Comparison of ENCODE assay signal across 28 cellular contexts in genomic region chr9:100478192-100478591, GRCh38. TPM values are rescaled to one million over a fixed set of nuclear protein-coding genes. Genes with fewer than 3 reads are reported as not detected.
"Had no signal": no experiment of that assay in that cellular context is flagged by ENCODE, and none has a peak within 500 bp of the region (broad histone marks: within the 10 kb centered on the region; RNA-seq: fewer than 3 reads in every experiment).

No MANE protein-coding gene starts in this region.

- H3K4me1 ChIP-seq: colonic mucosa had no signal

- FAIRE-seq: frontal cortex had no signal

- H3K4me3 ChIP-seq: adrenal gland, body of pancreas, colonic mucosa had no signal

- H3K27me3 ChIP-seq: adrenal gland had no signal

- H3K27ac ChIP-seq: adrenal gland, body of pancreas, colonic mucosa had no signal

- H3K36me3 ChIP-seq: adrenal gland, colonic mucosa had no signal

- ATAC-seq: activated CD4-positive, alpha-beta T cell treated with anti-CD3 and anti-CD28 coated beads for 36 hours; activated CD8-positive, alpha-beta memory T cell treated with anti-CD3 and anti-CD28 coated beads, Interleukin-2, amount 10 ng/mL, durations not matched to agents 7 days and 5 days; activated CD8-positive, alpha-beta T cell treated with anti-CD3 and anti-CD28 coated beads, Interleukin-2, amount 10 ng/mL, durations not matched to agents 7 days and 5 days; activated naive CD8-positive, alpha-beta T cell treated with anti-CD3 and anti-CD28 coated beads, Interleukin-2, amount 50 U/mL, for 24 hours; body of pancreas; esophagus mucosa had no signal

- H3K9me3 ChIP-seq: adrenal gland, body of pancreas, colonic mucosa had no signal

- DNase-seq: activated CD4-positive, alpha-beta memory T cell treated with anti-CD3 and anti-CD28 coated beads for 36 hours; activated CD4-positive, alpha-beta T cell treated with anti-CD3 and anti-CD28 coated beads for 36 hours; activated CD4-positive, alpha-beta T cell treated with anti-CD3 and anti-CD28 coated beads, Interleukin-2, amount 10 ng/mL, durations not matched to agents 24 days and 14 days; activated CD4-positive, CD25-positive, alpha-beta regulatory T cell; activated CD4-positive, CD25-positive, alpha-beta regulatory T cell treated with anti-CD3 and anti-CD28 coated beads, Interleukin-2, amount 50 U/mL, for 72 hours; activated CD8-positive, alpha-beta memory T cell treated with anti-CD3 and anti-CD28 coated beads, Interleukin-2, amount 10 ng/mL, durations not matched to agents 7 days and 5 days; activated CD8-positive, alpha-beta memory T cell treated with anti-CD3 and anti-CD28 coated beads, Interleukin-2, amount 50 U/mL, for 4 hours; activated CD8-positive, alpha-beta T cell treated with anti-CD3 and anti-CD28 coated beads, Interleukin-2, amount 10 ng/mL, durations not matched to agents 7 days and 5 days; activated effector memory CD4-positive, alpha-beta T cell treated with anti-CD3 and anti-CD28 coated beads, Interleukin-2, amount 50 U/mL, for 16 hours; activated naive CD4-positive, alpha-beta T cell treated with anti-CD3 and anti-CD28 coated beads for 36 hours; activated naive CD8-positive, alpha-beta T cell treated with anti-CD3 and anti-CD28 coated beads for 36 hours; activated naive CD8-positive, alpha-beta T cell treated with anti-CD3 and anti-CD28 coated beads, Interleukin-2, amount 50 U/mL, for 24 hours; activated T-cell treated with anti-CD3 and anti-CD28 coated beads, Interleukin-2, amount 50 U/mL, for 1 hour; activated T-cell treated with anti-CD3 and anti-CD28 coated beads, Interleukin-2, amount 50 U/mL, for 48 hours; adrenal gland; amygdala; aorta; body of pancreas; central memory CD4-positive, alpha-beta T cell; cerebellar nuclear complex; colonic mucosa; effector memory CD4-positive, alpha-beta T cell; endodermal cell; foreskin fibroblast; head of caudate nucleus; T-helper 2 cell had no signal

RNA-seq across cellular contexts. Expression of gene TMEFF1, which starts 5.2 kb away (rescaled TPM):
- total RNA-seq: activated CD8-positive, alpha-beta T cell treated with anti-CD3 and anti-CD28 coated beads, Interleukin-2, amount 10 ng/mL, durations not matched to agents 7 days and 5 days; body of pancreas; esophagus mucosa had no signal
- polyA plus RNA-seq: adrenal gland, aorta had no signal
